In the genomic region with DNA sequence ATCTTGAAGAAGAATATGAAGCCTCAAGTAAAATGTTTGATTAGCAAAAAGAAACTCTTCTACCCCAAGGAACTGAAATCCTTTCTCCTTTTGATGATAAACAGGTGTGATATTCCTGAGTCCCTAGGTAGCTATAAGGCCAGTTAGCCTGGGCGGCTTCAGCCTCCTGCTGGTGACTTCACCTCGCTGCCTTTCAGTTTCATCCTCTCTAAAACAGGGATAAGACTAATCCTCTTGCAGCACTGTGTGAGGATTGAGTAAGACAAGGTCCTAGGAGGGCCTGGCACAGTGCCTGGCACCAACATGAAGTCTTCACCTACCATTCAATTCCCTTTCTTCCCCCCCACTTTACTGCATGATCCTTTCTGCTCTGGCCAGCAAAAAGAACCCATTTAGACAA, we compare ENCODE assay signal across 16 cellular contexts. TPM values are rescaled to one million over a fixed set of nuclear protein-coding genes. Genes with fewer than 3 reads are reported as not detected.
DNase-seq lines count a peak whose midpoint lies in the region; ATAC-seq, FAIRE-seq and TF ChIP-seq lines count a peak whose summit lies in the region.
"Had no signal": no experiment of that assay in that cellular context is flagged by ENCODE, and none has a peak within 500 bp of the region (broad histone marks: within the 10 kb centered on the region; RNA-seq: fewer than 3 reads in every experiment).

No MANE protein-coding gene starts in this region.

- WGBS in upper lobe of left lung, 2 donors = 86 to 95% methylated on average over 2 of the region's 2 CpGs

- no peaks in the 10 kb centered on the region for H3K9me3 ChIP-seq in lower lobe of right lung
- no peaks in the 10 kb centered on the region for H3K9me3 ChIP-seq in upper lobe of left lung
- H3K9me3 ChIP-seq: gastrocnemius medialis had no signal

- ATAC-seq in lower lobe of right lung (no peak), HG03045 (IDR thresholded peaks at IDR 0.05; ENCODE audit: unreplicated experiment) (no peak), upper lobe of left lung (ENCODE audit: low FRiP score in 2 of 2) (no peak), T-cell (replicated peaks in 1 of 4) (no peak)
- ATAC-seq: gastrocnemius medialis had no signal

- no peak for TF ChIP-seq EP300 in upper lobe of left lung (IDR thresholded peaks at IDR 0.05)

- no peaks in the 10 kb centered on the region for H3K27me3 ChIP-seq in kidney epithelial cell (ENCODE audit: control insufficient read depth, insufficient read depth, low read length)
- no peaks in the 10 kb centered on the region for H3K27me3 ChIP-seq in lower lobe of right lung (ENCODE audit: low read depth)
- no peaks in the 10 kb centered on the region for H3K27me3 ChIP-seq in upper lobe of left lung

- TF ChIP-seq POLR2A in upper lobe of left lung (IDR thresholded peaks at IDR 0.05) = no peak

- CTCF ChIA-PET in T-cell (lab: Charles Lee) = no interaction called here

- TF ChIP-seq CTCF in D721Med (IDR thresholded peaks at IDR 0.05; ENCODE audit: insufficient read depth, missing control alignments) (peak; percentile 45), cardiac fibroblast (IDR thresholded peaks at IDR 0.05; ENCODE audit: low read depth, low read length) (peak; percentile 14), kidney epithelial cell (IDR thresholded peaks at IDR 0.05; ENCODE audit: insufficient read depth, low read length, poor library complexity, severe bottlenecking) (peak; percentile 20), lower lobe of right lung (IDR thresholded peaks at IDR 0.05) (no peak), upper lobe of left lung (IDR thresholded peaks at IDR 0.05) (no peak)

- peaks cover 8% of the 10 kb centered on the region for H3K36me3 Mint-ChIP-seq in T-cell
- H3K36me3 Mint-ChIP-seq: naive B cell had no signal

- POLR2A ChIA-PET in T-cell (lab: Charles Lee) = no interaction called here

- H3K27ac ChIP-seq in lower lobe of right lung (no peak overlapping the region), upper lobe of left lung (no peak overlapping the region)
- H3K27ac ChIP-seq: gastrocnemius medialis had no signal

- H3K4me3 ChIP-seq in cardiac fibroblast (replicated peaks in 1 of 2; ENCODE audit: low read depth in 2 of 2, low read length in 2 of 2) (no peak overlapping the region), kidney epithelial cell (ENCODE audit: low read depth, low read length) (no peak overlapping the region), lower lobe of right lung (no peak overlapping the region), upper lobe of left lung (no peak overlapping the region)
- H3K4me3 ChIP-seq: gastrocnemius medialis had no signal

- H3K4me1 ChIP-seq in lower lobe of right lung (no peaks in the 10 kb centered on the region), upper lobe of left lung (no peaks in the 10 kb centered on the region)
- H3K4me1 ChIP-seq: gastrocnemius medialis had no signal

- intact Hi-C loops in lower lobe of right lung (cut with DNase I) = no loop called here

- FAIRE-seq in D721Med (lab: Jason Lieb, UNC) = peak; percentile 66
- FAIRE-seq: colon had no signal

- H3K9me3 Mint-ChIP-seq in T-cell = no peaks in the 10 kb centered on the region
- H3K9me3 Mint-ChIP-seq: activated B cell treated with CpG ODN at 0.5 μM for 24 hours, naive B cell had no signal

- H3K36me3 ChIP-seq in kidney epithelial cell (ENCODE audit: control insufficient read depth, insufficient read depth, low read length) (no peaks in the 10 kb centered on the region), lower lobe of right lung (no peaks in the 10 kb centered on the region), upper lobe of left lung (no peaks in the 10 kb centered on the region)
- H3K36me3 ChIP-seq: gastrocnemius medialis had no signal

- H3K27ac Mint-ChIP-seq in T-cell = no peak overlapping the region
- H3K27ac Mint-ChIP-seq: activated B cell treated with CpG ODN at 0.5 μM for 24 hours; activated naive CD8-positive, alpha-beta T cell had no signal

- H3K4me3 Mint-ChIP-seq in T-cell = no peak overlapping the region
- H3K4me3 Mint-ChIP-seq: activated B cell treated with CpG ODN at 0.5 μM for 24 hours; activated naive CD8-positive, alpha-beta T cell; naive B cell had no signal

- DNase-seq in D721Med (ENCODE audit: insufficient read length, low spot score) = peak; percentile 35
- peak; percentile 11 for DNase-seq in HuH-7 (ENCODE audit: low spot score)
- peak; percentile 27 to 31 for DNase-seq in cardiac fibroblast (ENCODE audit: low read depth in 2 of 2)
- no peak for DNase-seq in kidney epithelial cell (ENCODE audit: low read depth)
- no peak for DNase-seq in lower lobe of right lung
- no peak for DNase-seq in upper lobe of left lung
- DNase-seq in T-cell = no peak
- DNase-seq: activated B cell treated with CpG ODN at 0.5 μM for 24 hours, gastrocnemius medialis, kidney glomerular epithelial cell, naive B cell, NCI-H748 treated with DMSO at 0.1 percent for 48 hours, SHP77 treated with DMSO at 0.1 percent for 48 hours had no signal

- no peaks in the 10 kb centered on the region for H3K27me3 Mint-ChIP-seq in T-cell
- H3K27me3 Mint-ChIP-seq: activated B cell treated with CpG ODN at 0.5 μM for 24 hours; activated naive CD8-positive, alpha-beta T cell; naive B cell had no signal

- no peaks in the 10 kb centered on the region for H3K4me1 Mint-ChIP-seq in T-cell

RNA-seq across cellular contexts. Expression of gene CIT, which starts 42.1 kb away (rescaled TPM):
- total RNA-seq in kidney epithelial cell (4.3 and 4.5 TPM in 2 replicates), lower lobe of right lung (18.0 TPM), upper lobe of left lung (100 to 1,000 TPM in 2 of 6 donors, 10 to 100 TPM in 3, 1 to 10 TPM in 1; 7.8 to 185 (median 73.6) TPM), T-cell (1 to 10 TPM; 1.9 to 4.5 (median 2.1) TPM)

Comparison
In these comparisons a context has a peak if more than half of its experiments do, and no peak if none do; other contexts are left out.
1. DNase-seq: peak in D721Med (single experiment), HuH-7 (single experiment) and cardiac fibroblast (2 of 2); none in kidney epithelial cell (single experiment), lower lobe of right lung (single experiment), upper lobe of left lung (0 of 2) and T-cell (0 of 34).
2. CTCF ChIP-seq: peak in D721Med (single experiment), cardiac fibroblast (single experiment) and kidney epithelial cell (single experiment); none in lower lobe of right lung (single experiment) and upper lobe of left lung (0 of 6).